In the genomic region with DNA sequence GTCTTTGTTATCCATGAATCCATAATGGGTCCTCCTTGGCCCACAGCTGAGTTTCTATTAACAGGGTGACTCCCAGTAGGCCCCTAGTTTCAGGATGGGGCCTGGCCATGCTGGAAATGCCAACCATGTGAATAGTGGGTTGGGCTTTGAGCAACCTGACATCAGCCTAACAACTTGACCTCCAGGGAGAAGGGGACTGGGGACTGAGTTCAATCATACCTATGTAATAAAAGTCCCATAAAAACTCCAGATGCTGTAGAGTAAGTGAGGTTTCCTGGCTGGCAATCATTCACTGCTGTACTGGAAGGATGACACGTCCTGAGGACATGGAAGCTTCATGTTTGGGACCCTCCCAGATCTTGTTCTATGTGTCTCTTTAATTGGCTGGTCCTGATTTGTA, we compare ENCODE assay signal across 11 cellular contexts. TPM values are rescaled to one million over a fixed set of nuclear protein-coding genes. Genes with fewer than 3 reads are reported as not detected.
DNase-seq lines count a peak whose midpoint lies in the region; ATAC-seq and TF ChIP-seq lines count a peak whose summit lies in the region.
"Had no signal": no experiment of that assay in that cellular context is flagged by ENCODE, and none has a peak within 500 bp of the region (broad histone marks: within the 10 kb centered on the region; RNA-seq: fewer than 3 reads in every experiment).

No MANE protein-coding gene starts in this region.

- H3K4me3 Mint-ChIP-seq in endodermal cell: no peak overlapping the region
- H3K4me3 Mint-ChIP-seq: CD14-positive monocyte; stimulated activated naive CD8-positive, alpha-beta T cell treated with anti-CD3 and anti-CD28 coated beads, Interleukin-15, Interleukin-2, amounts not matched to agents 100 ng/mL and 50 ng/mL, for 24 hours had no signal

- no peaks in the 10 kb centered on the region for H3K27me3 ChIP-seq in endodermal cell (ENCODE audit: control insufficient read depth, insufficient read depth, low read length, poor library complexity, severe bottlenecking)

- peaks cover 8% of the 10 kb centered on the region for H3K36me3 ChIP-seq in endodermal cell (ENCODE audit: control insufficient read depth, insufficient read depth, low read length)

- intact Hi-C loops in left colon (cut with DNase I, micrococcal nuclease): no loop called here

- no peak overlapping the region for H3K9ac ChIP-seq in endodermal cell (ENCODE audit: extremely low read depth, low read length, poor library complexity, severe bottlenecking)

- ATAC-seq in left colon (peak; percentile 96), GM21737 (IDR thresholded peaks at IDR 0.05; ENCODE audit: unreplicated experiment) (no peak)

- H3K27ac ChIP-seq in endodermal cell (ENCODE audit: low read depth, low read length): no peak overlapping the region

- TF ChIP-seq CTCF in endodermal cell (conservative IDR thresholded peaks at IDR 0.05): no peak

- H3K27me3 Mint-ChIP-seq in endodermal cell (ENCODE audit: insufficient read depth): no peaks in the 10 kb centered on the region
- H3K27me3 Mint-ChIP-seq: stimulated activated naive CD8-positive, alpha-beta T cell treated with anti-CD3 and anti-CD28 coated beads, Interleukin-15, Interleukin-2, amounts not matched to agents 100 ng/mL and 50 ng/mL, for 24 hours had no signal

- H3K27ac Mint-ChIP-seq in endodermal cell: no peak overlapping the region
- H3K27ac Mint-ChIP-seq: stimulated activated naive CD8-positive, alpha-beta T cell treated with anti-CD3 and anti-CD28 coated beads, Interleukin-15, Interleukin-2, amounts not matched to agents 100 ng/mL and 50 ng/mL, for 24 hours had no signal

- peaks cover 5% of the 10 kb centered on the region for H3K36me3 Mint-ChIP-seq in endodermal cell (ENCODE audit: low read depth)

- H3K4me3 ChIP-seq in endodermal cell (ENCODE audit: low read length): no peak overlapping the region

- no peaks in the 10 kb centered on the region for H3K9me3 Mint-ChIP-seq in endodermal cell
- H3K9me3 Mint-ChIP-seq: CD14-positive monocyte; stimulated activated naive CD8-positive, alpha-beta T cell treated with anti-CD3 and anti-CD28 coated beads, Interleukin-15, Interleukin-2, amounts not matched to agents 100 ng/mL and 50 ng/mL, for 24 hours had no signal

- H3K4me1 Mint-ChIP-seq in endodermal cell: peaks cover 30% of the 10 kb centered on the region

- no peaks in the 10 kb centered on the region for H3K9me3 ChIP-seq in endodermal cell (ENCODE audit: control insufficient read depth, low read length)

- peak; percentile 87 for DNase-seq in ELF-1 (ENCODE audit: low read depth, low spot score)
- DNase-seq in M059J (ENCODE audit: low read depth): peak; percentile 68
- DNase-seq in endodermal cell: peak; percentile 62
- DNase-seq in left colon: peak; percentile 19 to 43
- no peak for DNase-seq in hypothalamus (lab: John Stamatoyannopoulos, UW)
- DNase-seq in effector CD8-positive, alpha-beta T cell (lab: John Stamatoyannopoulos, UW): no peak
- no peak for DNase-seq in COLO829 (ENCODE audit: low spot score)
- DNase-seq: NCI-H1417 treated with DMSO at 0.1 percent for 48 hours had no signal

- H3K4me1 ChIP-seq in endodermal cell (ENCODE audit: control insufficient read depth, insufficient read depth, low read length): no peaks in the 10 kb centered on the region

- 89 to 100% methylated on average over 1 of the region's 1 CpG for WGBS in endodermal cell (ENCODE audit: insufficient coverage in 1 of 2, insufficient read length in 1 of 2), 2 experiments

RNA-seq across cellular contexts. Expression of a gene that starts 7.9 kb away (rescaled TPM):
- total RNA-seq in M059J (2014; rRNA removed; shearing (Covaris generic)): 11.8 and 13.6 TPM in 2 replicates
- total RNA-seq in endodermal cell (10 to 100 TPM; 43.9 to 44.6 TPM), left colon (10 to 100 TPM; 40.8 to 44.0 TPM)
- 28.8 TPM for polyA plus RNA-seq in endodermal cell (2013, experiment 1 of 2)
- 29.3 TPM for polyA plus RNA-seq in endodermal cell (2013, experiment 2 of 2)

Comparison
In these comparisons a context has a peak if more than half of its experiments do, and no peak if none do; other contexts are left out.
1. DNase-seq: peak in ELF-1 (single experiment), M059J (single experiment), endodermal cell (single experiment) and left colon (2 of 2); none in hypothalamus (0 of 51), effector CD8-positive, alpha-beta T cell (single experiment) and COLO829 (single experiment).